ENCODE assay signal across 1 cellular context in the genomic region with DNA sequence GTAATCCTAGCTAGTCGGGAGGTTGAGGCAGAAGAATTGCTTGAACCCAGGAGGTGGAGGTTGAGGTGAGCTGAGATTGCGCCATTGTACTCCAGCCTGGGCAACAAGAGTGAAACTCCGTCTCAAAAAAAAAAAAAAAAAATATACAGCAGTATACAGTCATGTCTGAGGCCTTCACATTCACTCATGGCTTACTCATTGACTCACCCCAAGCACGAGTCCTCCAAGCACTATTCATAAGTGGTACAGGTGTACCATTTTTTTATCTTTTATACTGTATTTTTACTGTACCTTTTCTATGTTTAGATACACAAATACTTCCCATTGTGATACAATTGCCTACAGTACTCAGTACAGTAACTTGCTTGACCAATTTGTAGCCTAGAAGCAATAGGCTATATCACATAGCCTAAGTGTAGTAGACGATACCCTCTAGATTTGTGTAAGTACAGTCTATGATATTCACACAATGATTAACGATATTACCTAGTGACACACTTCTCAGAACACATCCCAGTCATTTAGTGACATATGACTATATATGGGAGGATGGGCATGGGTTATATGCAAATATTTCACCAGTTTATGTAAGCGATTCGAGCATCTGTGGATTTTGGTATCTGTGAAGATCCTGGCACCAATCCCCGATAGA.
TF ChIP-seq lines count a peak whose summit lies in the region.

No MANE protein-coding gene starts in this region.

TF ChIP-seq in GM12878, 131 proteins besides CTCF, POLR2A, EP300 and RAD21 (continued from another document):
- TF ChIP-seq ATF2 (IDR thresholded peaks at IDR 0.05; ENCODE audit: low read length), result no peak
- TF ChIP-seq ZBTB11 (CRISPR knock-in tag; IDR thresholded peaks at IDR 0.05), result no peak
- no peak for TF ChIP-seq EED (IDR thresholded peaks at IDR 0.05; ENCODE audit: low read depth)
- TF ChIP-seq BACH1 (IDR thresholded peaks at IDR 0.05; ENCODE audit: borderline replicate concordance), result no peak
- no peak for TF ChIP-seq CHD2 (IDR thresholded peaks at IDR 0.05; ENCODE audit: borderline replicate concordance, low read depth, low read length)
- TF ChIP-seq SIN3A (IDR thresholded peaks at IDR 0.05; ENCODE audit: low read depth, low read length), result no peak
- TF ChIP-seq WRNIP1 (IDR thresholded peaks at IDR 0.05; ENCODE audit: borderline replicate concordance, low read depth, low read length), result no peak
- TF ChIP-seq HSF1 (IDR thresholded peaks at IDR 0.05; ENCODE audit: low read depth, low read length), result no peak
- no peak for TF ChIP-seq TCF3 (IDR thresholded peaks at IDR 0.05; ENCODE audit: borderline replicate concordance, insufficient read depth, low read depth, low read length)
